Comparison of ENCODE assay signal across 14 cellular contexts in the genomic region with DNA sequence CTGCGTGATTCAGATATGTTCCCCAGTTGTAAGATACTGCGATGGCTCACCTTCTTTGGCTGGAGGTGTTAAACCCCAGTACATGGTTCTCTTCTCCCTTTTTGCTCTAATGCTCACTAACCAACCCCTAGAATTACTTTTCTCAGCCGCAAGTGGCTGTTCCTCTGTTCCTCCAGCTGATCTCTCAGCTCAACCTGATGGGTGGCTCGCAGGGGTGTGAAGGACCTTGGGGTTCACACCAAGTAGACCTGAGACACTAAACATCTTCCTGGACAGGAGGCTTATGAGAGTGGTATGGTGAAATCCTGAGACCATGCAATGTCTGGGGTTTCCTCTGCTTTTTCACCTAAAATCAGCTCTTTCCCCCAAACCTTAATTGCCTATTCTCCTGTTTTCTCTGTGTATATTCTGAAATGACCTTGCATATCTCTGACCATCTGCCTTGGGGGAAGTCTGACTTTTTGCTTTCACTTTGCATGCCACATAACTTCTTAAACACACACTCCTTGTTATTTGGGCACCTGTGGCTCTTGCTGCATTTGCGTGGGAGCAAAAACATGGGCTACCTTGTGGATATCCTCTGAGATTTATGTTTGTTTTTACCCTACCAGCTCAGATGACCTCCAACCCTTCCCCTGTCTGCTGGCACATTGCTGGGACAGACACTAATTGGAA.
A peak's percentile ranks its signal among the peaks of the same experiment; 100 is the strongest.
DNase-seq lines count a peak whose midpoint lies in the region; ATAC-seq and TF ChIP-seq lines count a peak whose summit lies in the region.
"Had no signal": no experiment of that assay in that cellular context is flagged by ENCODE, and none has a peak within 500 bp of the region (broad histone marks: within the 10 kb centered on the region; RNA-seq: fewer than 3 reads in every experiment).

No MANE protein-coding gene starts in this region.

- no peak for TF ChIP-seq CTCF in Loucy (conservative IDR thresholded peaks at IDR 0.05; ENCODE audit: low read length)

- no peaks in the 10 kb centered on the region for H3K9me2 ChIP-seq in Loucy (replicated peaks; ENCODE audit: low read depth, low read length)

- H2AFZ ChIP-seq in Loucy (ENCODE audit: low read length) = peak overlapping the region; percentile 53

- H3K36me3 ChIP-seq in Loucy (ENCODE audit: insufficient read depth, low read length) = no peaks in the 10 kb centered on the region

- H3F3A ChIP-seq in Loucy (ENCODE audit: low read depth) = no peaks in the 10 kb centered on the region

- peak; percentile 45 for ATAC-seq in GM18861 (IDR thresholded peaks at IDR 0.05; ENCODE audit: unreplicated experiment)
- peak; percentile 42 for ATAC-seq in GM21423 (IDR thresholded peaks at IDR 0.05; ENCODE audit: unreplicated experiment)

- peak overlapping the region; percentile 57 for H3K4me2 ChIP-seq in Loucy (ENCODE audit: low read depth, low read length, poor library complexity, severe bottlenecking)

- H3K9ac ChIP-seq in Loucy (ENCODE audit: low read depth, low read length, poor library complexity, severe bottlenecking) = no peak overlapping the region

- peaks cover 26% of the 10 kb centered on the region for H3K4me1 ChIP-seq in Loucy (ENCODE audit: insufficient read depth, low read length, poor library complexity, severe bottlenecking)

- no peaks in the 10 kb centered on the region for H4K20me1 ChIP-seq in Loucy (ENCODE audit: insufficient read depth, low read length, poor library complexity, severe bottlenecking)

- H3K79me2 ChIP-seq in Loucy (ENCODE audit: insufficient read depth, low read length) = no peaks in the 10 kb centered on the region

- H3K9me3 ChIP-seq in Loucy (ENCODE audit: insufficient read depth, low read depth, low read length) = no peaks in the 10 kb centered on the region

- peak; percentile 43 for DNase-seq in left kidney (ENCODE audit: low read depth, low spot score)
- no peak for DNase-seq in OCI-M2 (lab: John Stamatoyannopoulos, UW; ENCODE audit: unreplicated experiment)
- no peak for DNase-seq in NCI-H446 (lab: John Stamatoyannopoulos, UW)
- no peak for DNase-seq in stimulated activated CD4-positive, alpha-beta T cell treated with anti-CD3 and anti-CD28 coated beads, Interleukin-2, amount 100 ng/mL, for 48 hours
- DNase-seq: DMS53, HCEC 1CT, NCI-H1105 treated with DMSO at 0.1 percent for 48 hours, NCI-H187, NCI-H446 treated with DMSO at 0.1 percent for 48 hours, NCI-H748 treated with DMSO at 0.1 percent for 48 hours, T-helper 9 cell had no signal

- H3K27me3 ChIP-seq in Loucy (ENCODE audit: insufficient read depth, low read length, poor library complexity, severe bottlenecking) = no peaks in the 10 kb centered on the region

- peak overlapping the region; percentile 8 for H3K4me3 ChIP-seq in Loucy (ENCODE audit: low read length, poor library complexity, severe bottlenecking)
